ENCODE assay signal across 26 cellular contexts in genomic region chr7:127733976-127734375, GRCh38.
"Had no signal": no experiment of that assay in that cellular context is flagged by ENCODE, and none has a peak within 500 bp of the region (broad histone marks: within the 10 kb centered on the region; RNA-seq: fewer than 3 reads in every experiment).

No MANE protein-coding gene starts in this region.

- H3K27ac Mint-ChIP-seq: activated T-cell treated with anti-CD3 and anti-CD28 coated beads, Interleukin-2, amount 50 U/mL, for 72 hours; stimulated activated naive CD8-positive, alpha-beta T cell treated with anti-CD3 and anti-CD28 coated beads, Interleukin-15, amount 100 ng/mL, for 72 hours had no signal

- H3K27me3 Mint-ChIP-seq: naive B cell; stimulated activated naive CD8-positive, alpha-beta T cell treated with anti-CD3 and anti-CD28 coated beads, Interleukin-15, amount 100 ng/mL, for 72 hours had no signal

- DNase-seq: activated CD4-positive, alpha-beta T cell treated with anti-CD3 and anti-CD28 coated beads, Interleukin-2, amount 50 U/mL, for 1 hour; activated CD4-positive, CD25-positive, alpha-beta regulatory T cell treated with anti-CD3 and anti-CD28 coated beads, Interleukin-2, amount 50 U/mL, for 72 hours; activated CD8-positive, alpha-beta memory T cell treated with anti-CD3 and anti-CD28 coated beads for 24 hours; activated CD8-positive, alpha-beta memory T cell treated with anti-CD3 and anti-CD28 coated beads, Interleukin-2, amount 50 U/mL, for 48 hours; activated effector memory CD4-positive, alpha-beta T cell treated with anti-CD3 and anti-CD28 coated beads, Interleukin-2, amount 50 U/mL, for 16 hours; activated naive CD4-positive, alpha-beta T cell treated with anti-CD3 and anti-CD28 coated beads, Interleukin-2, amount 50 U/mL, for 16 hours; activated T-cell treated with anti-CD3 and anti-CD28 coated beads, Interleukin-2, amount 50 U/mL, for 72 hours; gastrocnemius medialis; head of caudate nucleus; kidney glomerular epithelial cell; left ventricle myocardium inferior; mammary epithelial cell; naive B cell; stimulated activated CD4-positive, alpha-beta T cell treated with anti-CD3 and anti-CD28 coated beads, Interleukin-15, amount 100 ng/mL, for 24 hours; stimulated activated CD4-positive, alpha-beta T cell treated with anti-CD3 and anti-CD28 coated beads, Interleukin-2, amount 100 ng/mL, for 48 hours; stimulated activated naive CD8-positive, alpha-beta T cell treated with anti-CD3 and anti-CD28 coated beads, Interleukin-15, amount 100 ng/mL, for 72 hours; T-helper 1 cell; T-helper 9 cell; transverse colon; uterus had no signal

- H3K36me3 ChIP-seq: gastrocnemius medialis, prostate gland, right atrium auricular region, transverse colon, uterus had no signal

- H3K4me1 Mint-ChIP-seq: stimulated activated naive CD8-positive, alpha-beta T cell treated with anti-CD3 and anti-CD28 coated beads, Interleukin-15, amount 100 ng/mL, for 72 hours had no signal

- H3K27me3 ChIP-seq: ascending aorta, dorsolateral prefrontal cortex, gastrocnemius medialis, right atrium auricular region, suprapubic skin, transverse colon, uterus had no signal

- H3K4me3 Mint-ChIP-seq: activated T-cell treated with anti-CD3 and anti-CD28 coated beads, Interleukin-2, amount 50 U/mL, for 72 hours; naive B cell; stimulated activated naive CD8-positive, alpha-beta T cell treated with anti-CD3 and anti-CD28 coated beads, Interleukin-15, amount 100 ng/mL, for 72 hours had no signal

- H3K27ac ChIP-seq: ascending aorta, gastrocnemius medialis, left ventricle myocardium inferior, prostate gland, right atrium auricular region, skin epidermis, suprapubic skin, transverse colon, uterus had no signal

- H3K9me3 ChIP-seq: ascending aorta, gastrocnemius medialis, left ventricle myocardium inferior, prostate gland, right atrium auricular region, suprapubic skin, transverse colon, uterus had no signal

- H3K9me3 Mint-ChIP-seq: activated T-cell treated with anti-CD3 and anti-CD28 coated beads, Interleukin-2, amount 50 U/mL, for 72 hours; naive B cell; stimulated activated naive CD8-positive, alpha-beta T cell treated with anti-CD3 and anti-CD28 coated beads, Interleukin-15, amount 100 ng/mL, for 72 hours had no signal

- ATAC-seq: activated T-cell treated with anti-CD3 and anti-CD28 coated beads, Interleukin-2, amount 50 U/mL, for 72 hours; gastrocnemius medialis; stimulated activated naive CD8-positive, alpha-beta T cell treated with anti-CD3 and anti-CD28 coated beads, Interleukin-15, amount 100 ng/mL, for 72 hours had no signal

- H3K4me1 ChIP-seq: ascending aorta, right atrium auricular region, transverse colon, uterus had no signal

- H3K4me3 ChIP-seq: ascending aorta, dorsolateral prefrontal cortex, gastrocnemius medialis, left ventricle myocardium inferior, prostate gland, right atrium auricular region, skin epidermis, suprapubic skin, transverse colon, uterus had no signal
